ENCODE assay signal across 37 cellular contexts in the genomic region with DNA sequence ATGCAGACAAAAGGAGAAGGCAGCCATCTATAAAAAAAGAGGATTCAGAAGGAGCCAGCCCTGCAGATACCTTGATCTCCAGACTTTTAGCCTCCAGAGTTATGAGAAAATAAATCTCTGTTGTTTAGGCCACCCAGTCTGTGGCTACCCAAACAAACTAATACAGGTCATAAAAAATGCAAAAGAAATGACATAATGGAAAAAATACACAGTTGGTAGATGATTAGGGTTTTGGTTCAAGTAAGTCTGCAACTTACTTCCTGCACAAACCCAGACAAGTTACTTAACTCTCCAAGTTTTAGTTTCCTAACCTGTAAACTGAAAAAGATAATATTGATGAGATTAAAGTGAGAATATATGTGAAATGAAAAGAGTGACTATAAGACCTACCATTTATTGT. TPM values are rescaled to one million over a fixed set of nuclear protein-coding genes. Genes with fewer than 3 reads are reported as not detected.
"Had no signal": no experiment of that assay in that cellular context is flagged by ENCODE, and none has a peak within 500 bp of the region (broad histone marks: within the 10 kb centered on the region; RNA-seq: fewer than 3 reads in every experiment).

No MANE protein-coding gene starts in this region.

- H3K27ac Mint-ChIP-seq: activated CD4-positive, alpha-beta memory T cell treated with anti-CD3 and anti-CD28 coated beads for 36 hours; activated naive CD8-positive, alpha-beta T cell treated with anti-CD3 and anti-CD28 coated beads, Interleukin-2, amount 10 ng/mL, durations not matched to agents 7 days and 5 days; activated T-helper 2 cell treated with anti-CD3 and anti-CD28 coated beads, Interferon-gamma antibody, Interleukin-2, Interleukin-4, amounts not matched to agents 10 μg/mL and 5 μg/mL and 100 μg/mL, durations not matched to agents 14 hours and 24 hours and 36 hours; mesothelial cell of epicardium; naive B cell; nephron progenitor cell; progenitor cell of endocrine pancreas; stimulated activated memory B cell treated with anti-CD40 and anti-IgM and Interleukin-4, amounts not matched to agents 10 μg/mL and 1 μg/mL and 100 μg/mL, for 72 hours; T-helper 1 cell treated with Interleukin-12 subunit alpha and Interleukin-12 subunit beta and Interleukin-4 antibody, amounts not matched to agents 30 μg/mL and 1 μg/mL, for 36 hours had no signal

- H3K27me3 ChIP-seq: heart right ventricle, neutrophil, ovary, thyroid gland, upper lobe of left lung had no signal

- H3K36me3 ChIP-seq: neutrophil, ovary had no signal

- DNase-seq: activated CD4-positive, alpha-beta memory T cell treated with anti-CD3 and anti-CD28 coated beads for 36 hours; activated CD4-positive, alpha-beta T cell treated with anti-CD3 and anti-CD28 coated beads for 48 hours; activated naive CD4-positive, alpha-beta T cell treated with Interleukin-2 at 50 U/mL for 16 hours; activated naive CD8-positive, alpha-beta T cell treated with anti-CD3 and anti-CD28 coated beads, Interleukin-2, amount 10 ng/mL, durations not matched to agents 7 days and 5 days; activated T-cell treated with anti-CD3 and anti-CD28 coated beads for 4 hours; amniotic stem cell; caudate nucleus; cortex of kidney; foreskin melanocyte; heart right ventricle; naive B cell; nephron progenitor cell; ovary; retina; stimulated activated CD4-positive, alpha-beta T cell treated with anti-CD3 and anti-CD28 coated beads, Interleukin-12 subunit alpha, Interleukin-12 subunit beta, amount 100 ng/mL, for 4 hours; stimulated activated CD4-positive, alpha-beta T cell treated with anti-CD3 and anti-CD28 coated beads, Interleukin-4, amount 100 ng/mL, for 1 hour; stimulated activated naive CD8-positive, alpha-beta T cell treated with anti-CD3 and anti-CD28 coated beads, Interleukin-15, amount 100 ng/mL, for 72 hours; substantia nigra; SW 1271; T-helper 9 cell; thyroid gland; upper lobe of left lung had no signal

- H3K4me3 ChIP-seq: heart right ventricle, ovary, skin epidermis, thyroid gland, upper lobe of left lung had no signal

- H3K9me3 ChIP-seq: heart right ventricle, neutrophil, ovary, thyroid gland, upper lobe of left lung had no signal

- ATAC-seq: heart right ventricle; sciatic nerve; stimulated activated memory B cell treated with anti-CD40 and anti-IgM and Interleukin-4, amounts not matched to agents 10 μg/mL and 1 μg/mL and 100 μg/mL, for 72 hours; stimulated activated naive CD8-positive, alpha-beta T cell treated with anti-CD3 and anti-CD28 coated beads, Interleukin-15, amount 100 ng/mL, for 72 hours had no signal

- H3K4me1 ChIP-seq: heart right ventricle, thyroid gland had no signal

- H3K4me1 Mint-ChIP-seq: naive B cell; nephron progenitor cell; stimulated activated memory B cell treated with anti-CD40 and anti-IgM and Interleukin-4, amounts not matched to agents 10 μg/mL and 1 μg/mL and 100 μg/mL, for 72 hours had no signal

- H3K27me3 Mint-ChIP-seq: activated CD4-positive, alpha-beta memory T cell treated with anti-CD3 and anti-CD28 coated beads for 36 hours; activated naive CD8-positive, alpha-beta T cell treated with anti-CD3 and anti-CD28 coated beads, Interleukin-2, amount 10 ng/mL, durations not matched to agents 7 days and 5 days; naive B cell; progenitor cell of endocrine pancreas; stimulated activated memory B cell treated with anti-CD40 and anti-IgM and Interleukin-4, amounts not matched to agents 10 μg/mL and 1 μg/mL and 100 μg/mL, for 72 hours; stimulated activated naive CD8-positive, alpha-beta T cell treated with anti-CD3 and anti-CD28 coated beads, Interleukin-15, amount 100 ng/mL, for 72 hours had no signal

- H3K27ac ChIP-seq: heart right ventricle, neutrophil, ovary, skin epidermis, thyroid gland, upper lobe of left lung, VCaP had no signal

- H3K9me3 Mint-ChIP-seq: activated CD4-positive, alpha-beta memory T cell treated with anti-CD3 and anti-CD28 coated beads for 36 hours; activated naive CD8-positive, alpha-beta T cell treated with anti-CD3 and anti-CD28 coated beads, Interleukin-2, amount 10 ng/mL, durations not matched to agents 7 days and 5 days; activated T-helper 2 cell treated with anti-CD3 and anti-CD28 coated beads, Interferon-gamma antibody, Interleukin-2, Interleukin-4, amounts not matched to agents 10 μg/mL and 5 μg/mL and 100 μg/mL, durations not matched to agents 14 hours and 24 hours and 36 hours; mesothelial cell of epicardium; naive B cell; nephron progenitor cell; stimulated activated memory B cell treated with anti-CD40 and anti-IgM and Interleukin-4, amounts not matched to agents 10 μg/mL and 1 μg/mL and 100 μg/mL, for 72 hours; stimulated activated naive CD8-positive, alpha-beta T cell treated with anti-CD3 and anti-CD28 coated beads, Interleukin-15, amount 100 ng/mL, for 72 hours; T-helper 1 cell treated with Interleukin-12 subunit alpha and Interleukin-12 subunit beta and Interleukin-4 antibody, amounts not matched to agents 30 μg/mL and 1 μg/mL, for 36 hours had no signal

- H3K4me3 Mint-ChIP-seq: activated CD4-positive, alpha-beta memory T cell treated with anti-CD3 and anti-CD28 coated beads for 36 hours; activated naive CD8-positive, alpha-beta T cell treated with anti-CD3 and anti-CD28 coated beads, Interleukin-2, amount 10 ng/mL, durations not matched to agents 7 days and 5 days; mesothelial cell of epicardium; naive B cell; nephron progenitor cell; stimulated activated memory B cell treated with anti-CD40 and anti-IgM and Interleukin-4, amounts not matched to agents 10 μg/mL and 1 μg/mL and 100 μg/mL, for 72 hours; stimulated activated naive CD8-positive, alpha-beta T cell treated with anti-CD3 and anti-CD28 coated beads, Interleukin-15, amount 100 ng/mL, for 72 hours; T-helper 1 cell treated with Interleukin-12 subunit alpha and Interleukin-12 subunit beta and Interleukin-4 antibody, amounts not matched to agents 30 μg/mL and 1 μg/mL, for 36 hours had no signal

RNA-seq across cellular contexts. Expression of a gene that starts 14.4 kb away (rescaled TPM):
- total RNA-seq: activated CD4-positive, alpha-beta memory T cell treated with anti-CD3 and anti-CD28 coated beads for 36 hours; activated naive CD8-positive, alpha-beta T cell treated with anti-CD3 and anti-CD28 coated beads, Interleukin-2, amount 10 ng/mL, durations not matched to agents 7 days and 5 days; activated T-helper 2 cell treated with anti-CD3 and anti-CD28 coated beads, Interferon-gamma antibody, Interleukin-2, Interleukin-4, amounts not matched to agents 10 μg/mL and 5 μg/mL and 100 μg/mL, durations not matched to agents 14 hours and 24 hours and 36 hours; chondrocyte; endothelial cell of umbilical vein; fibroblast of lung; glomerular endothelial cell; heart right ventricle; kidney epithelial cell; lower leg skin; mesothelial cell of epicardium; ovary; progenitor cell of endocrine pancreas; sciatic nerve; thyroid gland; upper lobe of left lung had no signal
